8 cellular contexts compared by ENCODE assay signal in the genomic region with DNA sequence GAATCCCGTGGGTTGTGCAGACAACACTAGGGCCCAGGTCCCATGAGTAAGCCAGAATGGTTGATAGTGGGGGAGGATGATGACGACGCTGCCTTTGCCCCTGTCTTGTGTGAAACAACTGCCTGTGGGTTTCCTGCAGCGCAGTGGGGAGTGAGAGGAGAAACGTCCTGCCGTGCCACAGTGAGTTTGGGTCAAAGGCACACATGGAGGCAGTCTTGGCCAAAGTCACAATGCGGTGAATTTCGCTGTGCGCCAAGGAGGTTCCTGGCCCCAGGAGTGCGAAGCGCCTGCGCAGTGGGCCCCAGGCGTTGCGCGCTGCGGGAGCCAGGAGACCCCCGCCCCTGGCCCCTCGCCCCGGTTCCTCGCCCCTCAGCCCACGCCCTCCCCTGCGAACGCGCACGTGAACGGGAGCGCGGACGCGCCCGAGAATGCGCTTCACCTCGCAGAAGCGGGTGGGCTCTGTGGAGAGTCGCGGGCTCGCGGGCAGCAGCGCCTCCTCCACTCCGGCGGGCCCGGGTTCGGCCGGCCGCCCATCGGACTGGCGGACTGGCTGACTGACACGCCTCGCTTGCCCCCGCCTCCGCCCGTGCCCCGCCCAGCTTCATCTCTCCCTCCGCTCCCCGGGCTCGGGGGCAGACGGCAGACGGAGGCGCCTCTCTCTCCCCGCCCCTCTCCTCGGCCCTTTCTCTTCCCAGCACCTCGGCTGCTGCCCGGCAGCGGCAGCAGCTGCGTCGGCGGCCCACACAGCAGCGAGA. TPM values are rescaled to one million over a fixed set of nuclear protein-coding genes. Genes with fewer than 3 reads are reported as not detected.
DNase-seq lines count a peak whose midpoint lies in the region; ATAC-seq and TF ChIP-seq lines count a peak whose summit lies in the region.

A gene (plus strand): TSS at position 635 of the 755 bp plus-strand sequence. CDS start 144 bp downstream, outside the sequence.

- DNase-seq in DMS114 treated with DMSO at 0.1 percent for 48 hours (lab: John Stamatoyannopoulos, UW; ENCODE audit: unreplicated experiment) = peak; percentile 52
- peak; percentile 15 to 75 for DNase-seq in NCI-H526 (lab: John Stamatoyannopoulos, UW)
- peak; percentile 64 for DNase-seq in activated naive CD8-positive, alpha-beta T cell treated with anti-CD3 and anti-CD28 coated beads, Interleukin-2, amount 10 ng/mL, durations not matched to agents 7 days and 5 days
- DNase-seq in right atrium auricular region (ENCODE audit: low spot score) = no peak
- DNase-seq in GDM1 (lab: John Stamatoyannopoulos, UW) = no peak

- ATAC-seq in activated naive CD8-positive, alpha-beta T cell treated with anti-CD3 and anti-CD28 coated beads, Interleukin-2, amount 10 ng/mL, durations not matched to agents 7 days and 5 days (ENCODE audit: low read depth) = peak; percentile 82
- ATAC-seq in GM18517 (IDR thresholded peaks at IDR 0.05; ENCODE audit: unreplicated experiment) (no peak), HG03442 (IDR thresholded peaks at IDR 0.05; ENCODE audit: unreplicated experiment) (no peak)

- peak within 1 kb of the TSS; percentile 79 for H3K27ac Mint-ChIP-seq in activated naive CD8-positive, alpha-beta T cell treated with anti-CD3 and anti-CD28 coated beads, Interleukin-2, amount 10 ng/mL, durations not matched to agents 7 days and 5 days

- H3K27me3 ChIP-seq in right atrium auricular region = no peaks in the 10 kb centered on the region
- H3K27me3 ChIP-seq in rectal smooth muscle tissue (ENCODE audit: control insufficient read depth, insufficient read depth, low read length) = no peaks in the 10 kb centered on the region

- H3K27me3 Mint-ChIP-seq in activated naive CD8-positive, alpha-beta T cell treated with anti-CD3 and anti-CD28 coated beads, Interleukin-2, amount 10 ng/mL, durations not matched to agents 7 days and 5 days = peaks cover 4% of the 10 kb centered on the region

- no peak for TF ChIP-seq CTCF in right atrium auricular region (IDR thresholded peaks at IDR 0.05)

- POLR2A ChIA-PET in activated naive CD8-positive, alpha-beta T cell treated with anti-CD3 and anti-CD28 coated beads, Interleukin-2, amount 10 ng/mL, durations not matched to agents 7 days and 5 days (lab: Charles Lee) = no interaction called here

- no peaks in the 10 kb centered on the region for H3K4me1 Mint-ChIP-seq in activated naive CD8-positive, alpha-beta T cell treated with anti-CD3 and anti-CD28 coated beads, Interleukin-2, amount 10 ng/mL, durations not matched to agents 7 days and 5 days

- peak within 1 kb of the TSS; percentile 28 to 47 for H3K4me3 ChIP-seq in right atrium auricular region
- peak within 1 kb of the TSS; percentile 54 for H3K4me3 ChIP-seq in rectal smooth muscle tissue (ENCODE audit: low read length)

- H3K4me3 Mint-ChIP-seq in activated naive CD8-positive, alpha-beta T cell treated with anti-CD3 and anti-CD28 coated beads, Interleukin-2, amount 10 ng/mL, durations not matched to agents 7 days and 5 days = peak within 1 kb of the TSS; percentile 89

- no peaks in the 10 kb centered on the region for H3K9me3 ChIP-seq in right atrium auricular region

- H3K4me1 ChIP-seq in right atrium auricular region (no peaks in the 10 kb centered on the region), rectal smooth muscle tissue (ENCODE audit: control insufficient read depth, insufficient read depth, low read length) (no peaks in the 10 kb centered on the region)

- no peak within 1 kb of the TSS for H3K9ac ChIP-seq in rectal smooth muscle tissue (ENCODE audit: low read length)

- no peaks in the 10 kb centered on the region for H3K36me3 Mint-ChIP-seq in activated naive CD8-positive, alpha-beta T cell treated with anti-CD3 and anti-CD28 coated beads, Interleukin-2, amount 10 ng/mL, durations not matched to agents 7 days and 5 days

- H3K36me3 ChIP-seq in right atrium auricular region (no peaks in the 10 kb centered on the region), rectal smooth muscle tissue (ENCODE audit: control insufficient read depth, insufficient read depth, low read length) (no peaks in the 10 kb centered on the region)

- H3K27ac ChIP-seq in right atrium auricular region (no peak within 1 kb of the TSS), rectal smooth muscle tissue (ENCODE audit: low read depth, low read length) (no peak within 1 kb of the TSS)

- H3K9me3 Mint-ChIP-seq in activated naive CD8-positive, alpha-beta T cell treated with anti-CD3 and anti-CD28 coated beads, Interleukin-2, amount 10 ng/mL, durations not matched to agents 7 days and 5 days = no peaks in the 10 kb centered on the region

RNA-seq across cellular contexts. Expression of the gene that starts here (rescaled TPM):
- total RNA-seq in activated naive CD8-positive, alpha-beta T cell treated with anti-CD3 and anti-CD28 coated beads, Interleukin-2, amount 10 ng/mL, durations not matched to agents 7 days and 5 days = 1 to 10 TPM; 1.2 to 1.4 TPM
- total RNA-seq in right atrium auricular region = under 1 TPM; 0.41 to 0.79 TPM

Comparison
In these comparisons a context has a peak if more than half of its experiments do, and no peak if none do; other contexts are left out.
1. DNase-seq: peak in DMS114 treated with DMSO at 0.1 percent for 48 hours (single experiment), NCI-H526 (2 of 2) and activated naive CD8-positive, alpha-beta T cell treated with anti-CD3 and anti-CD28 coated beads, Interleukin-2, amount 10 ng/mL, durations not matched to agents 7 days and 5 days (single experiment); none in right atrium auricular region (single experiment) and GDM1 (single experiment).